ENCODE assay signal across 31 cellular contexts in the genomic region with DNA sequence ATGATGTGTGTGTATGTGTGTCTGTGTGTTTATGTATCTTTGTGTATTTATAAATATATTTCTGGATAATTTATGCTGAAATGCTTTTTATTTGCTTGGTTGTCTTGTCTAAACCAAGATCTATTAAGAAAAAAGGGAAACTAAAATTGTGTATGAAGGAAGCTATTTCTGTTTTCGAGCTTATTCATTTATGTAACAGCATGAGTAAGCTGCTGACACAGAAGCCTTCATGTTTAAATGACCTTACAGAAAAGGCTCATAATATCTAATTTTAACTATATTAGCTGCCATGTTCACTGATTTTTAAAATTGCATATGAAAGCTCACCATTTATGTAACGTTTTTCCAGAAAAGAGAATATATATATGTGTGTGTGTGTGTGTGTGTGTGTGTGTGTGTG.
"Had no signal": no experiment of that assay in that cellular context is flagged by ENCODE, and none has a peak within 500 bp of the region (broad histone marks: within the 10 kb centered on the region; RNA-seq: fewer than 3 reads in every experiment).

No MANE protein-coding gene starts in this region.

- ATAC-seq: activated CD4-positive, alpha-beta T cell treated with anti-CD3 and anti-CD28 coated beads for 36 hours; activated CD8-positive, alpha-beta memory T cell treated with anti-CD3 and anti-CD28 coated beads, Interleukin-2, amount 10 ng/mL, durations not matched to agents 7 days and 5 days; activated CD8-positive, alpha-beta T cell treated with anti-CD3 and anti-CD28 coated beads, Interleukin-2, amount 10 ng/mL, durations not matched to agents 7 days and 5 days; activated naive CD8-positive, alpha-beta T cell treated with anti-CD3 and anti-CD28 coated beads, Interleukin-2, amount 50 U/mL, for 24 hours; foreskin keratinocyte; gastrocnemius medialis; heart left ventricle had no signal

- H3K27me3 ChIP-seq: adrenal gland, breast epithelium, cardiac muscle cell, dorsolateral prefrontal cortex, esophagus muscularis mucosa, foreskin keratinocyte, gastrocnemius medialis, heart left ventricle had no signal

- H3K36me3 ChIP-seq: adrenal gland, breast epithelium, cardiac muscle cell, esophagus muscularis mucosa, gastrocnemius medialis, heart left ventricle had no signal

- H3K4me1 ChIP-seq: adrenal gland, breast epithelium, esophagus muscularis mucosa, foreskin keratinocyte, gastrocnemius medialis, heart left ventricle had no signal

- DNase-seq: activated CD4-positive, alpha-beta memory T cell treated with anti-CD3 and anti-CD28 coated beads for 36 hours; activated CD4-positive, alpha-beta T cell treated with anti-CD3 and anti-CD28 coated beads for 36 hours; activated CD4-positive, alpha-beta T cell treated with anti-CD3 and anti-CD28 coated beads, Interleukin-2, amount 10 ng/mL, durations not matched to agents 24 days and 14 days; activated CD4-positive, CD25-positive, alpha-beta regulatory T cell; activated CD4-positive, CD25-positive, alpha-beta regulatory T cell treated with anti-CD3 and anti-CD28 coated beads, Interleukin-2, amount 50 U/mL, for 72 hours; activated CD8-positive, alpha-beta memory T cell treated with anti-CD3 and anti-CD28 coated beads, Interleukin-2, amount 10 ng/mL, durations not matched to agents 7 days and 5 days; activated CD8-positive, alpha-beta memory T cell treated with anti-CD3 and anti-CD28 coated beads, Interleukin-2, amount 50 U/mL, for 4 hours; activated CD8-positive, alpha-beta T cell treated with anti-CD3 and anti-CD28 coated beads, Interleukin-2, amount 10 ng/mL, durations not matched to agents 7 days and 5 days; activated effector memory CD4-positive, alpha-beta T cell treated with anti-CD3 and anti-CD28 coated beads, Interleukin-2, amount 50 U/mL, for 16 hours; activated naive CD4-positive, alpha-beta T cell treated with anti-CD3 and anti-CD28 coated beads for 36 hours; activated naive CD8-positive, alpha-beta T cell treated with anti-CD3 and anti-CD28 coated beads for 36 hours; activated naive CD8-positive, alpha-beta T cell treated with anti-CD3 and anti-CD28 coated beads, Interleukin-2, amount 50 U/mL, for 24 hours; activated T-cell treated with anti-CD3 and anti-CD28 coated beads, Interleukin-2, amount 50 U/mL, for 1 hour; activated T-cell treated with anti-CD3 and anti-CD28 coated beads, Interleukin-2, amount 50 U/mL, for 48 hours; adrenal gland; amygdala; aorta; central memory CD4-positive, alpha-beta T cell; cerebellar nuclear complex; dorsolateral prefrontal cortex; effector memory CD4-positive, alpha-beta T cell; erythroblast; foreskin keratinocyte; gastrocnemius medialis; glutamatergic neuron; heart left ventricle; T-helper 2 cell had no signal

- H3K4me3 ChIP-seq: adrenal gland, breast epithelium, cardiac muscle cell, coronary artery, dorsolateral prefrontal cortex, esophagus muscularis mucosa, gastrocnemius medialis, heart left ventricle had no signal

- H3K27ac ChIP-seq: adrenal gland, breast epithelium, cardiac muscle cell, coronary artery, esophagus muscularis mucosa, foreskin keratinocyte, gastrocnemius medialis, heart left ventricle had no signal

- H3K9me3 ChIP-seq: adrenal gland, breast epithelium, esophagus muscularis mucosa, gastrocnemius medialis, heart left ventricle had no signal
